24 cellular contexts compared by ENCODE assay signal in genomic region chr13:34627905-34628682, GRCh38.
DNase-seq lines count a peak whose midpoint lies in the region; ATAC-seq, FAIRE-seq and TF ChIP-seq lines count a peak whose summit lies in the region.
"Had no signal": no experiment of that assay in that cellular context is flagged by ENCODE, and none has a peak within 500 bp of the region (broad histone marks: within the 10 kb centered on the region; RNA-seq: fewer than 3 reads in every experiment).

No MANE protein-coding gene starts in this region.

- H2BK20ac ChIP-seq in H1 (ENCODE audit: low read length): no peak overlapping the region

- H3K9me3 ChIP-seq in H1 (ENCODE audit: insufficient read depth in 2 of 2, low read depth in 1 of 2, low read length in 1 of 2) (no peaks in the 10 kb centered on the region), neural progenitor cell (ENCODE audit: low read depth) (no peaks in the 10 kb centered on the region), testis (no peaks in the 10 kb centered on the region)
- H3K9me3 ChIP-seq: BE2C had no signal

- H3K36me3 ChIP-seq in GM23338 (ENCODE audit: insufficient read depth): no peaks in the 10 kb centered on the region
- H3K36me3 ChIP-seq in H1 (ENCODE audit: control insufficient read depth in 2 of 4, insufficient read depth in 4 of 4, low read length in 3 of 4): no peaks in the 10 kb centered on the region
- no peaks in the 10 kb centered on the region for H3K36me3 ChIP-seq in neural progenitor cell
- H3K36me3 ChIP-seq in testis (ENCODE audit: low read depth, missing control alignments): no peaks in the 10 kb centered on the region
- H3K36me3 ChIP-seq: BE2C had no signal

- no peaks in the 10 kb centered on the region for H3K23me2 ChIP-seq in H1 (ENCODE audit: low read depth, low read length)

- H3K27ac Mint-ChIP-seq in GM23338: no peak overlapping the region
- H3K27ac Mint-ChIP-seq in neural progenitor cell: peak overlapping the region; percentile 88
- H3K27ac Mint-ChIP-seq: activated naive CD4-positive, alpha-beta T cell treated with anti-CD3 and anti-CD28 coated beads for 36 hours had no signal

- H2BK120ac ChIP-seq in H1 (replicated peaks; ENCODE audit: low read depth, low read length): no peak overlapping the region

- peak; percentile 42 for ATAC-seq in GM23338

- H3K27ac ChIP-seq in GM23338 (ENCODE audit: low read depth): no peak overlapping the region
- H3K27ac ChIP-seq in H1 (ENCODE audit: low read depth, low read length): no peak overlapping the region
- H3K27ac ChIP-seq in neural progenitor cell: no peak overlapping the region
- H3K27ac ChIP-seq in testis: no peak overlapping the region
- H3K27ac ChIP-seq: epithelial cell of prostate, RWPE1 had no signal

- no peak overlapping the region for H4K91ac ChIP-seq in H1 (replicated peaks; ENCODE audit: insufficient read length, low read length)

- H3K27me3 ChIP-seq in GM23338 (ENCODE audit: insufficient read depth) (no peaks in the 10 kb centered on the region), H1 (replicated peaks in 1 of 4; ENCODE audit: control insufficient read depth in 3 of 4, extremely low read depth in 1 of 4, insufficient read depth in 3 of 4, low read length in 3 of 4) (no peaks in the 10 kb centered on the region), neural progenitor cell (no peaks in the 10 kb centered on the region), testis (no peaks in the 10 kb centered on the region)
- H3K27me3 ChIP-seq: BE2C had no signal

- H2BK5ac ChIP-seq in H1 (ENCODE audit: low read depth, low read length): no peak overlapping the region

- DNase-seq in GM23338 (ENCODE audit: low spot score) (no peak), NCI-H2227 treated with DMSO at 0.1 percent for 48 hours (lab: John Stamatoyannopoulos, UW) (peak; percentile 51), H1 (ENCODE audit: low read depth in 1 of 2, low spot score in 2 of 2) (no peak), neural progenitor cell (ENCODE audit: low spot score) (peak; percentile 25), inferior parietal cortex (ENCODE audit: extremely low spot score) (no peak), GF-D8 (lab: John Stamatoyannopoulos, UW) (no peak), occipital lobe (lab: John Stamatoyannopoulos, UW) (no peak), testis (no peak)
- DNase-seq: activated naive CD4-positive, alpha-beta T cell treated with anti-CD3 and anti-CD28 coated beads for 36 hours; activated T-cell treated with anti-CD3 and anti-CD28 coated beads, Interleukin-2, amount 50 U/mL, for 48 hours; amygdala; BE2C; central memory CD4-positive, alpha-beta T cell; foreskin fibroblast; hippocampal formation; kidney; NCI-H1048; stimulated activated CD8-positive, alpha-beta memory T cell treated with anti-CD3 and anti-CD28 coated beads, Interleukin-4, amount 100 ng/mL, for 48 hours; SW 1271 had no signal

- 85% methylated on average over 10 of the region's 10 CpGs; no CpG with 5 or more reads in 1 of the 2 experiments for WGBS in H1 (ENCODE audit: extremely low coverage in 1 of 2, insufficient coverage in 1 of 2, insufficient read length in 1 of 2, insufficient replicate concordance in 2 of 2, low coverage in 1 of 2, low lambda C conversion rate in 2 of 2, missing lambda C conversion rate in 1 of 2), 2 experiments
- WGBS in testis, 2 donors: 66 to 75% methylated on average over 10 of the region's 10 CpGs

- CTCF ChIA-PET in H1 (lab: Charles Lee; ENCODE audit: partially characterized antibody): interaction anchor here (0.7 kb wide), 1 partner anchor 49 kb away, joined by 3 read pairs; no protein-coding TSS in a partner anchor

- POLR2A ChIA-PET in H1 (lab: Charles Lee; ENCODE audit: partially characterized antibody): no interaction called here

- TF ChIP-seq CTCF in GM23338 (conservative IDR thresholded peaks at IDR 0.05; ENCODE audit: low read depth in 2 of 2) (no peak), H1 (IDR thresholded peaks at IDR 0.05; ENCODE audit: control extremely low read depth in 1 of 3, insufficient read depth in 1 of 3, low read depth in 1 of 3, low read length in 3 of 3) (no peak), neural progenitor cell (IDR thresholded peaks at IDR 0.05) (no peak), testis (IDR thresholded peaks at IDR 0.05) (no peak)

- no peak for TF ChIP-seq EP300 in H1 (IDR thresholded peaks at IDR 0.05; ENCODE audit: borderline replicate concordance in 1 of 2, low read depth in 2 of 2, low read length in 2 of 2)

- H3K4me1 ChIP-seq in GM23338 (ENCODE audit: insufficient read depth): peaks cover 3% of the 10 kb centered on the region; the same call in 1 of the 2 replicates
- peaks cover 0 to 2% (median 0%) of the 10 kb centered on the region in 4 experiments; a peak in 2 of 7 replicates for H3K4me1 ChIP-seq in H1 (replicated peaks in 1 of 4; ENCODE audit: control insufficient read depth in 3 of 4, insufficient read depth in 4 of 4, low read length in 3 of 4)
- peaks cover 14% of the 10 kb centered on the region for H3K4me1 ChIP-seq in neural progenitor cell
- H3K4me1 ChIP-seq in testis: no peaks in the 10 kb centered on the region
- H3K4me1 ChIP-seq: BE2C had no signal

- H3K36me3 Mint-ChIP-seq in GM23338 (ENCODE audit: low read depth): peaks cover 4% of the 10 kb centered on the region; the same call in 1 of the 3 replicates
- no peaks in the 10 kb centered on the region for H3K36me3 Mint-ChIP-seq in neural progenitor cell

- H3F3A ChIP-seq in GM23338 (replicated peaks; ENCODE audit: low read depth) (no peaks in the 10 kb centered on the region), neural progenitor cell (ENCODE audit: low read depth) (peaks cover 10% of the 10 kb centered on the region)

- H3K27me3 Mint-ChIP-seq in GM23338 (ENCODE audit: insufficient read depth, low read depth, poor library complexity) (peaks cover 3% of the 10 kb centered on the region), neural progenitor cell (ENCODE audit: insufficient read depth, low read depth) (peaks cover 14% of the 10 kb centered on the region)

- FAIRE-seq in H1 (lab: Jason Lieb, UNC): no peak
- FAIRE-seq: D721Med, GM18507, kidney, urothelium cell line had no signal

- no peak overlapping the region for H4K8ac ChIP-seq in H1 (ENCODE audit: extremely low read depth, insufficient read depth, low read length)

- no peak overlapping the region for H3K14ac ChIP-seq in H1 (ENCODE audit: insufficient read length)

- H4K5ac ChIP-seq in H1 (ENCODE audit: insufficient read length, low read depth, low read length): no peak overlapping the region

- H3K4me3 ChIP-seq in GM23338 (no peak overlapping the region), H1 (ENCODE audit: extremely low read depth in 1 of 4, insufficient read depth in 2 of 4, low read depth in 3 of 4, low read length in 4 of 4) (no peak overlapping the region), neural progenitor cell (no peak overlapping the region), testis (no peak overlapping the region)

- H3K9ac ChIP-seq in H1 (replicated peaks in 1 of 4; ENCODE audit: extremely low read depth in 1 of 4, low read depth in 3 of 4, low read length in 3 of 4) (no peak overlapping the region), neural progenitor cell (no peak overlapping the region)

- H3K9me3 Mint-ChIP-seq in GM23338 (peaks cover 5% of the 10 kb centered on the region; the same call in 2 of the 3 replicates), neural progenitor cell (no peaks in the 10 kb centered on the region)
- H3K9me3 Mint-ChIP-seq: activated naive CD4-positive, alpha-beta T cell treated with anti-CD3 and anti-CD28 coated beads for 36 hours had no signal

- H3K4me3 Mint-ChIP-seq in GM23338 (no peak overlapping the region), neural progenitor cell (no peak overlapping the region)
- H3K4me3 Mint-ChIP-seq: activated naive CD4-positive, alpha-beta T cell treated with anti-CD3 and anti-CD28 coated beads for 36 hours had no signal

- H3K4me2 ChIP-seq in GM23338: no peak overlapping the region
- no peak overlapping the region for H3K4me2 ChIP-seq in H1 (ENCODE audit: insufficient read depth in 1 of 2, low read depth in 2 of 2, low read length in 2 of 2)
- H3K4me2 ChIP-seq in neural progenitor cell: no peak overlapping the region

- H3K9me2 ChIP-seq in GM23338 (ENCODE audit: insufficient read depth): 0 out of 2 replicates have a peak, but pooled peaks cover 2% of the 10 kb centered on the region

- H2AFZ ChIP-seq in GM23338 (no peak overlapping the region), H1 (ENCODE audit: low read length) (no peak overlapping the region), neural progenitor cell (replicated peaks) (no peak overlapping the region)

- no peak overlapping the region for H2BK15ac ChIP-seq in H1 (ENCODE audit: low read length)

- TF ChIP-seq POLR2A in H1 (IDR thresholded peaks at IDR 0.05; ENCODE audit: control extremely low read depth in 1 of 2, low read depth in 2 of 2, low read length in 2 of 2): 0 out of 3 replicates have a peak, but pooled peaks of 1 of the 2 experiments have one; percentile 30
- TF ChIP-seq POLR2A in testis (IDR thresholded peaks at IDR 0.05): no peak

- no peaks in the 10 kb centered on the region for H4K20me1 ChIP-seq in GM23338 (replicated peaks; ENCODE audit: insufficient read depth)
- H4K20me1 ChIP-seq in H1 (replicated peaks in 1 of 2; ENCODE audit: control insufficient read depth in 1 of 2, insufficient read depth in 2 of 2, low read length in 2 of 2): no peaks in the 10 kb centered on the region
- no peaks in the 10 kb centered on the region for H4K20me1 ChIP-seq in neural progenitor cell (ENCODE audit: low read depth)

- peaks cover 16% of the 10 kb centered on the region; the same call in 2 of the 3 replicates for H3K4me1 Mint-ChIP-seq in GM23338
- H3K4me1 Mint-ChIP-seq in neural progenitor cell: peaks cover 30% of the 10 kb centered on the region

- no peak overlapping the region for H3K23ac ChIP-seq in H1 (ENCODE audit: insufficient read length)

- H3K56ac ChIP-seq in H1 (replicated peaks; ENCODE audit: insufficient read length, low read depth, low read length): no peak overlapping the region

- no peaks in the 10 kb centered on the region for H3K79me2 ChIP-seq in GM23338 (replicated peaks; ENCODE audit: insufficient read depth)
- no peaks in the 10 kb centered on the region for H3K79me2 ChIP-seq in H1 (ENCODE audit: control insufficient read depth in 1 of 2, insufficient read depth in 2 of 2, low read length in 2 of 2)
- H3K79me2 ChIP-seq in neural progenitor cell (ENCODE audit: low read depth): no peaks in the 10 kb centered on the region

- H3K18ac ChIP-seq in H1 (ENCODE audit: extremely low read depth, low read length): no peak overlapping the region

- H3K4ac ChIP-seq in H1 (replicated peaks; ENCODE audit: insufficient read length, low read depth, low read length): no peak overlapping the region

- no peaks in the 10 kb centered on the region for H3K79me1 ChIP-seq in H1 (ENCODE audit: low read depth, low read length)

- H2AK5ac ChIP-seq in H1 (ENCODE audit: low read depth, low read length): no peak overlapping the region

- no peak for TF ChIP-seq RAD21 in H1 (IDR thresholded peaks at IDR 0.05 in 1 of 2, conservative IDR thresholded peaks at IDR 0.05 in 1 of 2; ENCODE audit: low read depth in 2 of 2, low read length in 2 of 2)

- H2BK12ac ChIP-seq in H1 (ENCODE audit: low read depth, low read length): no peak overlapping the region

- intact Hi-C loops in testis (cut with DNase I; ENCODE audit: low total_unique reads): no loop called here

TF ChIP-seq in GM23338, 12 proteins besides CTCF, POLR2A, EP300 and RAD21 (continues in another document):
- TF ChIP-seq STAT1 (IDR thresholded peaks at IDR 0.05; ENCODE audit: unreplicated experiment): no peak

Comparison
In these comparisons a context has a peak if more than half of its experiments do, and no peak if none do; other contexts are left out.
1. DNase-seq: peak in NCI-H2227 treated with DMSO at 0.1 percent for 48 hours (single experiment) and neural progenitor cell (single experiment); none in GM23338 (single experiment), H1 (0 of 2), inferior parietal cortex (single experiment), GF-D8 (single experiment), occipital lobe (single experiment) and testis (single experiment).